ENCODE assay signal across 9 cellular contexts in the genomic region with DNA sequence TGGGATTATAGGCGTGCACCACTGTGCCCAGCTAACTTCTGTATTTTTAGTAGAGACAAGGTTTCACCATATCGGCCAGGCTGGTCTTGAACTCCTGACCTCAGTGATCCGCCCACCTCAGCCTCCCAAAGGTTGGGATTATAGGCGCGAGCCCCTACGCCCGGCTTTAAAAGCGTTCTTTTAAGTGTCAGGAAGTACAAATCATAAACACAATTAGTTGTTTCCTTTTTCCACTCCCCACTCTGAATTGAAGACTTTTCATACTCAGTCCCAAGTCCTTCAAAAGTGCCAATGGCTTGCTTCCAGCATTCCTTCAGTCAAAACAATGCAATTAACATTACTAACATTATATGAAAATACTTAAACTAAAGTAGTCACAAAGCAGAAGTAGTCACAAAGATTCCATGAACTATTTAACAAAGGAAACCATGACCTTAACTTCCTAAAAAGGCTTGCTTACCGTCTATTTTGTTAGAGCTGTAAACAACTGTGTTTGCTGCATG. TPM values are rescaled to one million over a fixed set of nuclear protein-coding genes. Genes with fewer than 3 reads are reported as not detected.
DNase-seq lines count a peak whose midpoint lies in the region; ATAC-seq, FAIRE-seq and TF ChIP-seq lines count a peak whose summit lies in the region.
"Had no signal": no experiment of that assay in that cellular context is flagged by ENCODE, and none has a peak within 500 bp of the region (broad histone marks: within the 10 kb centered on the region; RNA-seq: fewer than 3 reads in every experiment).

No MANE protein-coding gene starts in this region.

- peak overlapping the region; percentile 89 for H3K27ac Mint-ChIP-seq in activated CD4-positive, alpha-beta T cell treated with anti-CD3 and anti-CD28 coated beads, Interleukin-2, amount 10 ng/mL, durations not matched to agents 7 days and 5 days
- H3K27ac Mint-ChIP-seq in activated naive CD8-positive, alpha-beta T cell treated with anti-CD3 and anti-CD28 coated beads, Interleukin-2, amount 10 ng/mL, durations not matched to agents 7 days and 5 days, result peak overlapping the region; percentile 86
- H3K27ac Mint-ChIP-seq in stimulated activated naive CD8-positive, alpha-beta T cell treated with anti-CD3 and anti-CD28 coated beads, Interleukin-15, amount 100 ng/mL, for 72 hours, result peak overlapping the region; percentile 42 to 93

- DNase-seq in activated CD4-positive, alpha-beta T cell treated with anti-CD3 and anti-CD28 coated beads, Interleukin-2, amount 10 ng/mL, durations not matched to agents 7 days and 5 days, result no peak
- DNase-seq in activated CD4-positive, alpha-beta T cell treated with anti-CD3 and anti-CD28 coated beads for 4 hours, result no peak
- peak; percentile 29 for DNase-seq in activated naive CD8-positive, alpha-beta T cell treated with anti-CD3 and anti-CD28 coated beads, Interleukin-2, amount 10 ng/mL, durations not matched to agents 7 days and 5 days
- DNase-seq in kidney (no peak), cortex of kidney (lab: John Stamatoyannopoulos, UW) (no peak), GM13977 (ENCODE audit: low spot score) (no peak)
- peak in 1 of 2 donors; percentile 9 for DNase-seq in stimulated activated naive CD8-positive, alpha-beta T cell treated with anti-CD3 and anti-CD28 coated beads, Interleukin-15, amount 100 ng/mL, for 72 hours
- DNase-seq: NCI-H146 had no signal

- peak overlapping the region; percentile 92 for H3K4me3 Mint-ChIP-seq in activated CD4-positive, alpha-beta T cell treated with anti-CD3 and anti-CD28 coated beads, Interleukin-2, amount 10 ng/mL, durations not matched to agents 7 days and 5 days
- H3K4me3 Mint-ChIP-seq in activated naive CD8-positive, alpha-beta T cell treated with anti-CD3 and anti-CD28 coated beads, Interleukin-2, amount 10 ng/mL, durations not matched to agents 7 days and 5 days, result peak overlapping the region; percentile 79
- H3K4me3 Mint-ChIP-seq in stimulated activated naive CD8-positive, alpha-beta T cell treated with anti-CD3 and anti-CD28 coated beads, Interleukin-15, amount 100 ng/mL, for 72 hours, result peak overlapping the region; percentile 91 to 95

- in situ Hi-C loops in GM13977 (cut with MboI; ENCODE audit: low pct_unique_long_range_greater_than_20kb, low sequenced_read_pairs, unreplicated experiment), result no loop called here

- H3K4me1 Mint-ChIP-seq in activated CD4-positive, alpha-beta T cell treated with anti-CD3 and anti-CD28 coated beads, Interleukin-2, amount 10 ng/mL, durations not matched to agents 7 days and 5 days, result peaks cover 88% of the 10 kb centered on the region
- peaks cover 60% of the 10 kb centered on the region for H3K4me1 Mint-ChIP-seq in activated naive CD8-positive, alpha-beta T cell treated with anti-CD3 and anti-CD28 coated beads, Interleukin-2, amount 10 ng/mL, durations not matched to agents 7 days and 5 days
- peaks cover 89% of the 10 kb centered on the region for H3K4me1 Mint-ChIP-seq in stimulated activated naive CD8-positive, alpha-beta T cell treated with anti-CD3 and anti-CD28 coated beads, Interleukin-15, amount 100 ng/mL, for 72 hours

- no peak for ATAC-seq in activated naive CD8-positive, alpha-beta T cell treated with anti-CD3 and anti-CD28 coated beads, Interleukin-2, amount 10 ng/mL, durations not matched to agents 7 days and 5 days (ENCODE audit: low read depth)
- no peak for ATAC-seq in stimulated activated naive CD8-positive, alpha-beta T cell treated with anti-CD3 and anti-CD28 coated beads, Interleukin-15, amount 100 ng/mL, for 72 hours
- ATAC-seq in HG02981 (IDR thresholded peaks at IDR 0.05; ENCODE audit: unreplicated experiment), result no peak

- CTCF ChIA-PET in activated CD4-positive, alpha-beta T cell treated with anti-CD3 and anti-CD28 coated beads, Interleukin-2, amount 10 ng/mL, durations not matched to agents 7 days and 5 days (lab: Charles Lee), result interaction anchor here (0.6 to 2.6 kb wide), 7 partner anchors 11 to 84 kb away, joined by 3 to 11 read pairs (median 4); no protein-coding TSS in a partner anchor

- H3K9ac ChIP-seq in kidney (ENCODE audit: low read length in 2 of 2), result no peak overlapping the region

- TF ChIP-seq CTCF in kidney (IDR thresholded peaks at IDR 0.05; ENCODE audit: borderline replicate concordance, extremely low read depth, insufficient read depth) (no peak), GM13977 (IDR thresholded peaks at IDR 0.05; ENCODE audit: extremely low read depth, insufficient read depth, missing control alignments) (no peak)

- no peak for FAIRE-seq in kidney (lab: Jason Lieb, UNC)

- intact Hi-C loops in kidney (cut with DNase I), result no loop called here

- H3K36me3 Mint-ChIP-seq in activated CD4-positive, alpha-beta T cell treated with anti-CD3 and anti-CD28 coated beads, Interleukin-2, amount 10 ng/mL, durations not matched to agents 7 days and 5 days (ENCODE audit: low read depth), result peaks cover 85% of the 10 kb centered on the region
- H3K36me3 Mint-ChIP-seq in activated naive CD8-positive, alpha-beta T cell treated with anti-CD3 and anti-CD28 coated beads, Interleukin-2, amount 10 ng/mL, durations not matched to agents 7 days and 5 days, result peaks cover 53% of the 10 kb centered on the region

- no peak overlapping the region for H3K4me3 ChIP-seq in kidney (ENCODE audit: low read length in 2 of 2)

- H3K36me3 ChIP-seq in kidney (ENCODE audit: control insufficient read depth in 1 of 2, insufficient read depth in 2 of 2, low read length in 2 of 2), result peaks cover 19 to 32% of the 10 kb centered on the region in 2 donors

- H3K9me3 ChIP-seq in kidney (ENCODE audit: control insufficient read depth in 1 of 2, low read length in 2 of 2), result no peaks in the 10 kb centered on the region

- H3K27me3 Mint-ChIP-seq in activated CD4-positive, alpha-beta T cell treated with anti-CD3 and anti-CD28 coated beads, Interleukin-2, amount 10 ng/mL, durations not matched to agents 7 days and 5 days, result no peaks in the 10 kb centered on the region
- H3K27me3 Mint-ChIP-seq in activated naive CD8-positive, alpha-beta T cell treated with anti-CD3 and anti-CD28 coated beads, Interleukin-2, amount 10 ng/mL, durations not matched to agents 7 days and 5 days, result no peaks in the 10 kb centered on the region
- H3K27me3 Mint-ChIP-seq in stimulated activated naive CD8-positive, alpha-beta T cell treated with anti-CD3 and anti-CD28 coated beads, Interleukin-15, amount 100 ng/mL, for 72 hours, result no peaks in the 10 kb centered on the region

- peak overlapping the region; percentile 35 to 39 for H3K27ac ChIP-seq in kidney (ENCODE audit: low read depth in 2 of 2, low read length in 2 of 2)

- H3K4me1 ChIP-seq in kidney (ENCODE audit: control insufficient read depth in 1 of 2, insufficient read depth in 1 of 2, low read depth in 1 of 2, low read length in 2 of 2), result peaks cover 27 to 44% of the 10 kb centered on the region in 2 donors

- H3K9me3 Mint-ChIP-seq in activated CD4-positive, alpha-beta T cell treated with anti-CD3 and anti-CD28 coated beads, Interleukin-2, amount 10 ng/mL, durations not matched to agents 7 days and 5 days, result no peaks in the 10 kb centered on the region
- no peaks in the 10 kb centered on the region for H3K9me3 Mint-ChIP-seq in activated naive CD8-positive, alpha-beta T cell treated with anti-CD3 and anti-CD28 coated beads, Interleukin-2, amount 10 ng/mL, durations not matched to agents 7 days and 5 days
- no peaks in the 10 kb centered on the region for H3K9me3 Mint-ChIP-seq in stimulated activated naive CD8-positive, alpha-beta T cell treated with anti-CD3 and anti-CD28 coated beads, Interleukin-15, amount 100 ng/mL, for 72 hours

- POLR2A ChIA-PET in activated CD4-positive, alpha-beta T cell treated with anti-CD3 and anti-CD28 coated beads, Interleukin-2, amount 10 ng/mL, durations not matched to agents 7 days and 5 days (lab: Charles Lee), result no interaction called here
- POLR2A ChIA-PET in activated naive CD8-positive, alpha-beta T cell treated with anti-CD3 and anti-CD28 coated beads, Interleukin-2, amount 10 ng/mL, durations not matched to agents 7 days and 5 days (lab: Charles Lee), result interaction anchor here (2.6 to 25.1 kb wide), 3 partner anchors 8 to 25 kb away, joined by 11 to 1053 read pairs (median 24); partner anchors contain the start of genes PPM1M, TWF2 and WDR82

RNA-seq across cellular contexts. Expression of gene WDR82, which starts 8.1 kb away (rescaled TPM):
- total RNA-seq in activated CD4-positive, alpha-beta T cell treated with anti-CD3 and anti-CD28 coated beads, Interleukin-2, amount 10 ng/mL, durations not matched to agents 7 days and 5 days, result 100 to 1,000 TPM; 140 to 143 TPM
- total RNA-seq in activated naive CD8-positive, alpha-beta T cell treated with anti-CD3 and anti-CD28 coated beads, Interleukin-2, amount 10 ng/mL, durations not matched to agents 7 days and 5 days, result 100 to 1,000 TPM; 134 to 140 TPM
- total RNA-seq in kidney, result 75.8 TPM
- 20.9 TPM for polyA plus RNA-seq in kidney (ENCODE audit: insufficient read depth, low read depth, low replicate concordance)

RNA-seq across cellular contexts. Expression of gene GLYCTK, which starts 17.3 kb away (rescaled TPM):
- total RNA-seq in activated CD4-positive, alpha-beta T cell treated with anti-CD3 and anti-CD28 coated beads, Interleukin-2, amount 10 ng/mL, durations not matched to agents 7 days and 5 days, result 10 to 100 TPM; 25.0 to 29.4 TPM
- 10 to 100 TPM; 26.2 to 31.2 TPM for total RNA-seq in activated naive CD8-positive, alpha-beta T cell treated with anti-CD3 and anti-CD28 coated beads, Interleukin-2, amount 10 ng/mL, durations not matched to agents 7 days and 5 days
- 30.7 TPM for total RNA-seq in kidney
- 50.2 TPM for polyA plus RNA-seq in kidney (ENCODE audit: insufficient read depth, low read depth, low replicate concordance)

RNA-seq across cellular contexts. Expression of gene PPM1M, which starts 24.7 kb away (rescaled TPM):
- total RNA-seq in activated CD4-positive, alpha-beta T cell treated with anti-CD3 and anti-CD28 coated beads, Interleukin-2, amount 10 ng/mL, durations not matched to agents 7 days and 5 days, result 10 to 100 TPM; 82.2 to 92.7 TPM
- total RNA-seq in activated naive CD8-positive, alpha-beta T cell treated with anti-CD3 and anti-CD28 coated beads, Interleukin-2, amount 10 ng/mL, durations not matched to agents 7 days and 5 days, result 100 to 1,000 TPM; 101 to 105 TPM
- 32.5 TPM for total RNA-seq in kidney
- 23.2 TPM for polyA plus RNA-seq in kidney (ENCODE audit: insufficient read depth, low read depth, low replicate concordance)

RNA-seq across cellular contexts. Expression of gene TWF2, which starts 31.3 kb away (rescaled TPM):
- total RNA-seq in activated CD4-positive, alpha-beta T cell treated with anti-CD3 and anti-CD28 coated beads, Interleukin-2, amount 10 ng/mL, durations not matched to agents 7 days and 5 days, result 100 to 1,000 TPM; 117 to 119 TPM
- total RNA-seq in activated naive CD8-positive, alpha-beta T cell treated with anti-CD3 and anti-CD28 coated beads, Interleukin-2, amount 10 ng/mL, durations not matched to agents 7 days and 5 days, result 100 to 1,000 TPM; 118 to 122 TPM
- total RNA-seq in kidney, result 59.9 TPM
- 44.0 TPM for polyA plus RNA-seq in kidney (ENCODE audit: insufficient read depth, low read depth, low replicate concordance)

RNA-seq across cellular contexts. Expression of gene TLR9, which starts 44.9 kb away (rescaled TPM):
- under 1 TPM; 0.55 to 0.65 TPM for total RNA-seq in activated CD4-positive, alpha-beta T cell treated with anti-CD3 and anti-CD28 coated beads, Interleukin-2, amount 10 ng/mL, durations not matched to agents 7 days and 5 days
- 1 to 10 TPM; 1.6 to 2.0 TPM for total RNA-seq in activated naive CD8-positive, alpha-beta T cell treated with anti-CD3 and anti-CD28 coated beads, Interleukin-2, amount 10 ng/mL, durations not matched to agents 7 days and 5 days
- total RNA-seq in kidney, result 0.94 TPM
- polyA plus RNA-seq in kidney (ENCODE audit: insufficient read depth, low read depth, low replicate concordance), result not detected
